In the genomic region with DNA sequence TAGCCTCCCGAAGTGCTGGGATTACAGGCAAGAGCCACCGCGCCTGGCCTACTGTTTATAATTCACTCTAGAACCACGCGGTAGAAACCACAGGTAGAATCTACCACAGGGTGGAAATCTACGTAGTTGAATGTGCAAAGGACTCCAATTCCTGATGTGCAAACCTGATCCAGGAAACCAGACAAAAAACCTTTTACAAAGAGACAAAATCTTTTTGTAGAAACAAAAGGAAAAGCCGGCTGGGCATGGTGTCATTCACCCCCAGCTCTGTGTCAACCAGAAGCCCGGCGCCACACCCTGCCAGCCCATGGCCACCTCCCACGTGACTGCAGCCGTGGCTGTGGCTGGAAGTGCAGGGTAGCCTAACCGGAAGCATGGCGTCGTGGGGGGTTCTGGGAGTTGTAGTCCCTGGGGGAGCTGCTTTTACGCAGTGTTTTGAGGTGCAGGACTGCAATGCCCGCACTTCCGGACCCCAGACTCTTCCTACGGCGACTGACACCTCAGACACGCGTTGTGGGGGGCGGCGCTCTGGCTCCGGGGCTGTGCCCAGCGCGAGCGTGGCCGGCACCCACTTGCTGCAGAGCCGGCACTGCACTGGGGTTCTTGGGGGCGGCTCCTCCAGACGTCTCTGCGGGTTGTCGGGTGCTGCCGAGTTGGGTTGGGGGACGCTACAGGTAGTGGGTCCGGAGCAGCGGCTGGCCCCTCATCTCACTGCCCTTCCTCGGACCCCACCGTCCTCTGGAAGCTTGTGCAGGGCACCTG, we compare ENCODE assay signal across 8 cellular contexts. TPM values are rescaled to one million over a fixed set of nuclear protein-coding genes. Genes with fewer than 3 reads are reported as not detected.
DNase-seq lines count a peak whose midpoint lies in the region; ATAC-seq and TF ChIP-seq lines count a peak whose summit lies in the region.

No MANE protein-coding gene starts in this region.

- H3K4me3 Mint-ChIP-seq in GM23338 (peak overlapping the region; percentile 90), natural killer cell (peak overlapping the region; percentile 87)
- peak overlapping the region; percentile 81 for H3K4me3 Mint-ChIP-seq in activated T-helper 17 cell treated with anti-CD3 and anti-CD28 coated beads, Interleukin-2, amount 50 U/mL, for 72 hours

- peaks cover 5% of the 10 kb centered on the region; the same call in 1 of the 2 replicates for H3K4me1 ChIP-seq in GM23338 (ENCODE audit: insufficient read depth)

- no peak for TF ChIP-seq CTCF in GM23338 (conservative IDR thresholded peaks at IDR 0.05; ENCODE audit: low read depth in 2 of 2)
- no peak for TF ChIP-seq CTCF in natural killer cell (IDR thresholded peaks at IDR 0.05)

- H3K36me3 Mint-ChIP-seq in GM23338 (ENCODE audit: low read depth), result no peaks in the 10 kb centered on the region
- H3K36me3 Mint-ChIP-seq in activated T-helper 17 cell treated with anti-CD3 and anti-CD28 coated beads, Interleukin-2, amount 50 U/mL, for 72 hours (ENCODE audit: low read depth), result no peaks in the 10 kb centered on the region
- no peaks in the 10 kb centered on the region for H3K36me3 Mint-ChIP-seq in natural killer cell

- H3K27me3 Mint-ChIP-seq in GM23338 (ENCODE audit: insufficient read depth, low read depth, poor library complexity) (peaks cover 2% of the 10 kb centered on the region), natural killer cell (ENCODE audit: low read depth in 2 of 2) (no peaks in the 10 kb centered on the region)
- H3K27me3 Mint-ChIP-seq in activated T-helper 17 cell treated with anti-CD3 and anti-CD28 coated beads, Interleukin-2, amount 50 U/mL, for 72 hours, result no peaks in the 10 kb centered on the region

- ATAC-seq in GM23338 (peak; percentile 99), natural killer cell (peak; percentile 96 to 100 (median 97))
- peak; percentile 97 for ATAC-seq in activated T-helper 17 cell treated with anti-CD3 and anti-CD28 coated beads, Interleukin-2, amount 50 U/mL, for 72 hours (replicated peaks)

- no peaks in the 10 kb centered on the region for H3K36me3 ChIP-seq in GM23338 (ENCODE audit: insufficient read depth)

- H3K4me2 ChIP-seq in GM23338, result peak overlapping the region; percentile 90

- DNase-seq in EL (peak; percentile 92), GM23338 (ENCODE audit: low spot score) (peak; percentile 98), Kasumi-1 (lab: John Stamatoyannopoulos, UW) (peak; percentile 83 to 85), RKO (ENCODE audit: low spot score) (peak; percentile 97), fibroblast of peridontal ligament (ENCODE audit: extremely low read depth) (peak; percentile 88), natural killer cell (peak; percentile 92)
- peak; percentile 94 to 98 (median 97) for DNase-seq in stimulated activated naive CD4-positive, alpha-beta T cell (lab: John Stamatoyannopoulos, UW)

- intact Hi-C loops in natural killer cell (cut with micrococcal nuclease), result loop anchor here (2.0 to 5.0 kb wide), 2 partner anchors 42 to 671 kb away; partner anchors contain the start of gene RNF216

- no peaks in the 10 kb centered on the region for H3K9me2 ChIP-seq in GM23338 (ENCODE audit: insufficient read depth)

- no peaks in the 10 kb centered on the region for H3K27me3 ChIP-seq in GM23338 (ENCODE audit: insufficient read depth)

- H3K27ac Mint-ChIP-seq in GM23338, result no peak overlapping the region
- H3K27ac Mint-ChIP-seq in activated T-helper 17 cell treated with anti-CD3 and anti-CD28 coated beads, Interleukin-2, amount 50 U/mL, for 72 hours, result peak overlapping the region; percentile 69
- H3K27ac Mint-ChIP-seq in natural killer cell, result peak overlapping the region; percentile 87 to 90

- H2AFZ ChIP-seq in GM23338, result peak overlapping the region; percentile 96

- H4K20me1 ChIP-seq in GM23338 (replicated peaks; ENCODE audit: insufficient read depth), result no peaks in the 10 kb centered on the region

- peak overlapping the region; percentile 35 for H3K27ac ChIP-seq in GM23338 (ENCODE audit: low read depth)

- H3K4me1 Mint-ChIP-seq in GM23338 (peaks cover 5% of the 10 kb centered on the region), natural killer cell (peaks cover 12 to 15% of the 10 kb centered on the region in 2 donors)
- peaks cover 13% of the 10 kb centered on the region for H3K4me1 Mint-ChIP-seq in activated T-helper 17 cell treated with anti-CD3 and anti-CD28 coated beads, Interleukin-2, amount 50 U/mL, for 72 hours

- peak overlapping the region; percentile 77 for H3K4me3 ChIP-seq in GM23338

- H3K79me2 ChIP-seq in GM23338 (replicated peaks; ENCODE audit: insufficient read depth), result no peaks in the 10 kb centered on the region

- no peaks in the 10 kb centered on the region for H3F3A ChIP-seq in GM23338 (replicated peaks; ENCODE audit: low read depth)

- H3K9me3 Mint-ChIP-seq in GM23338 (peaks cover 3% of the 10 kb centered on the region; the same call in 1 of the 3 replicates), natural killer cell (no peaks in the 10 kb centered on the region)
- H3K9me3 Mint-ChIP-seq in activated T-helper 17 cell treated with anti-CD3 and anti-CD28 coated beads, Interleukin-2, amount 50 U/mL, for 72 hours, result no peaks in the 10 kb centered on the region

TF ChIP-seq in GM23338, 12 proteins besides CTCF, POLR2A, EP300 and RAD21 (continues in another document):
- TF ChIP-seq, protein P1, sequence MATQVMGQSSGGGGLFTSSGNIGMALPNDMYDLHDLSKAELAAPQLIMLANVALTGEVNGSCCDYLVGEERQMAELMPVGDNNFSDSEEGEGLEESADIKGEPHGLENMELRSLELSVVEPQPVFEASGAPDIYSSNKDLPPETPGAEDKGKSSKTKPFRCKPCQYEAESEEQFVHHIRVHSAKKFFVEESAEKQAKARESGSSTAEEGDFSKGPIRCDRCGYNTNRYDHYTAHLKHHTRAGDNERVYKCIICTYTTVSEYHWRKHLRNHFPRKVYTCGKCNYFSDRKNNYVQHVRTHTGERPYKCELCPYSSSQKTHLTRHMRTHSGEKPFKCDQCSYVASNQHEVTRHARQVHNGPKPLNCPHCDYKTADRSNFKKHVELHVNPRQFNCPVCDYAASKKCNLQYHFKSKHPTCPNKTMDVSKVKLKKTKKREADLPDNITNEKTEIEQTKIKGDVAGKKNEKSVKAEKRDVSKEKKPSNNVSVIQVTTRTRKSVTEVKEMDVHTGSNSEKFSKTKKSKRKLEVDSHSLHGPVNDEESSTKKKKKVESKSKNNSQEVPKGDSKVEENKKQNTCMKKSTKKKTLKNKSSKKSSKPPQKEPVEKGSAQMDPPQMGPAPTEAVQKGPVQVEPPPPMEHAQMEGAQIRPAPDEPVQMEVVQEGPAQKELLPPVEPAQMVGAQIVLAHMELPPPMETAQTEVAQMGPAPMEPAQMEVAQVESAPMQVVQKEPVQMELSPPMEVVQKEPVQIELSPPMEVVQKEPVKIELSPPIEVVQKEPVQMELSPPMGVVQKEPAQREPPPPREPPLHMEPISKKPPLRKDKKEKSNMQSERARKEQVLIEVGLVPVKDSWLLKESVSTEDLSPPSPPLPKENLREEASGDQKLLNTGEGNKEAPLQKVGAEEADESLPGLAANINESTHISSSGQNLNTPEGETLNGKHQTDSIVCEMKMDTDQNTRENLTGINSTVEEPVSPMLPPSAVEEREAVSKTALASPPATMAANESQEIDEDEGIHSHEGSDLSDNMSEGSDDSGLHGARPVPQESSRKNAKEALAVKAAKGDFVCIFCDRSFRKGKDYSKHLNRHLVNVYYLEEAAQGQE (IDR thresholded peaks at IDR 0.05; ENCODE audit: unreplicated experiment), result no peak

RNA-seq across cellular contexts. Expression of gene RNF216, which starts 41.5 kb away (rescaled TPM):
- 26.7 and 31.3 TPM in 2 replicates for total RNA-seq in GM23338 (2014; rRNA removed; shearing (Covaris generic))
- 20.0 and 25.2 TPM in 2 replicates for polyA plus RNA-seq in GM23338 (2016; fragmentation: Nextera tagmentation; extraction: Ambion mirVana)
- total RNA-seq in activated T-helper 17 cell treated with anti-CD3 and anti-CD28 coated beads, Interleukin-2, amount 50 U/mL, for 72 hours, result 10 to 100 TPM; 22.4 to 28.3 TPM
- 10 to 100 TPM; 73.6 to 86.6 (median 78.7) TPM for total RNA-seq in natural killer cell

RNA-seq across cellular contexts. Expression of gene OCM, which starts 57.7 kb away (rescaled TPM):
- not detected in 2 replicates for total RNA-seq in GM23338 (2014; rRNA removed; shearing (Covaris generic))
- 0.31 and 0.33 TPM in 2 replicates for polyA plus RNA-seq in GM23338 (2016; fragmentation: Nextera tagmentation; extraction: Ambion mirVana)
- not detected for total RNA-seq in activated T-helper 17 cell treated with anti-CD3 and anti-CD28 coated beads, Interleukin-2, amount 50 U/mL, for 72 hours
- total RNA-seq in natural killer cell, result under 1 TPM in 2 of 3 donors, not detected in 1; 0.57 to 0.82 TPM

Comparison
In these comparisons a context has a peak if more than half of its experiments do, and no peak if none do; other contexts are left out.
1. Peak in every context shown above with its lines: DNase-seq, ATAC-seq, H3K4me3 ChIP-seq and H3K27ac ChIP-seq.